In the genomic region with DNA sequence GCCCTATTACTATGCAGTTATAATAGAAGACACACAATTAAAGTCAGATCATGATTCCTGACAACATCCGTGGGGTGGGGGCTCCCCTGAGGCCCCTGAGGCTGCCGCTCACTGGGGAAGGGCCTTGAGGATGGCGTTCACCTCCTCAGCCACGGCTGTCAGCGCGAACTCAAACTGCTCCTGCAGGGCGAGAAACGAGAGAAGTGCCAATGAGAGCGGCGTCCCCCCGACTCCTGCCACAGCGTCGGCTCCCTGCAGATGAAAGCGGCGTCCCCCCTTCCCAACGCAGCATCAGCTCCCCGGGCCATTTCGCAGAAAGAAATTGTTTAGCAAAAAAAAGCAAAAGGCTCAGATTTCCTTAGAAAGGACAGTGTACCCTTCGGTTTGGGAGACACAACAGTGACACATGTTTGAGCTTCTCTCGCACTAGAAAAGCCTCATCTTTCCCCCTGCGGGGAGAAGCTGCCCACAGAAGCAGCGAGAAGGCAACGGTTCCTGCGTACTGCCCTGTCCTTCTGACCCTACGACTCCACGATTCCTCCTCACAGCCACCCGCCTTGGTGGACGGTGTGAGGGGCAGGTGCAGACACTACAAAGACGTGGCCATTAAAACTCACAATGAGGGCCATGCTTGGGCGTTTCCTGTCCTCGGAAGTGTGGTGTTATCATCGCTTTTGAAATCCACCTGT, we compare ENCODE assay signal across 16 cellular contexts.
"Had no signal": no experiment of that assay in that cellular context is flagged by ENCODE, and none has a peak within 500 bp of the region (broad histone marks: within the 10 kb centered on the region; RNA-seq: fewer than 3 reads in every experiment).

No MANE protein-coding gene starts in this region.

- H3K4me1 ChIP-seq: right lobe of liver, uterus had no signal

- H3K27ac Mint-ChIP-seq: activated naive CD8-positive, alpha-beta T cell; activated T-helper 17 cell treated with anti-CD3 and anti-CD28 coated beads, Interleukin-2, amount 50 U/mL, for 72 hours; naive thymus-derived CD4-positive, alpha-beta T cell had no signal

- H3K9me3 ChIP-seq: right lobe of liver, uterus had no signal

- H3K27ac ChIP-seq: coronary artery, right lobe of liver, SK-N-MC, uterus had no signal

- ATAC-seq: activated CD4-positive, CD25-positive, alpha-beta regulatory T cell treated with anti-CD3 and anti-CD28 coated beads, Interleukin-2, amount 50 U/mL, for 24 hours; naive thymus-derived CD4-positive, alpha-beta T cell; right lobe of liver had no signal

- H3K27me3 Mint-ChIP-seq: activated naive CD8-positive, alpha-beta T cell; activated T-helper 17 cell treated with anti-CD3 and anti-CD28 coated beads, Interleukin-2, amount 50 U/mL, for 72 hours had no signal

- H3K4me3 ChIP-seq: coronary artery, right lobe of liver, SK-N-MC, uterus had no signal

- H3K4me3 Mint-ChIP-seq: activated naive CD8-positive, alpha-beta T cell; activated T-helper 17 cell treated with anti-CD3 and anti-CD28 coated beads, Interleukin-2, amount 50 U/mL, for 72 hours; naive thymus-derived CD4-positive, alpha-beta T cell had no signal

- H3K27me3 ChIP-seq: right lobe of liver, uterus had no signal

- DNase-seq: activated CD4-positive, alpha-beta T cell treated with anti-CD3 and anti-CD28 coated beads, Interleukin-2, amount 50 U/mL, for 1 hour; amniotic stem cell; caudate nucleus; effector CD4-positive, alpha-beta T cell; foreskin fibroblast; kidney glomerular epithelial cell; mammary epithelial cell; naive thymus-derived CD4-positive, alpha-beta T cell; stimulated activated CD4-positive, alpha-beta T cell treated with anti-CD3 and anti-CD28 coated beads, Interleukin-2, amount 100 ng/mL, for 24 hours; uterus had no signal

- H3K36me3 ChIP-seq: right lobe of liver, uterus had no signal
